ENCODE assay signal across 2 cellular contexts in the genomic region with DNA sequence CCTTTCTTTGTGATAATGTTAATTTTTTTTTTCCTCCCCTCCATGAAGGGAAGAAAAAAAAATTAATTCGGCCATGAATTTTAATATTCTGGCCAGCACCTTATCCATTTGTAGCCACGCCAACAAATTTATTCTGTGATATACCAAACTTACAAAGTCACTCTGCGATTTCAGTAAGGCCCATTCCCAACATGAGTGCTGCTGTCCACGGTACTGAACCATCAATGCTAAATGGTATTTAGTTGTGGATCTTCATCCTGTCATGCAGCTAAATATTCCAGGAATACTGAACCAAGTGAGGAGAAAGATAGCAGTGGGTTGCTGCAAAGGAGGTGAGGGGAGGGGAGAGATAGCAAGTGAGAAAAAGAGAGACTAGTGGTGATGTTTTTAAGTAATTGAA.
A peak's percentile ranks its signal among the peaks of the same experiment; 100 is the strongest.
TF ChIP-seq lines count a peak whose summit lies in the region.

No MANE protein-coding gene starts in this region.

TF ChIP-seq in PFSK-1, 5 proteins besides CTCF, POLR2A, EP300 and RAD21:
- TF ChIP-seq, protein P1, sequence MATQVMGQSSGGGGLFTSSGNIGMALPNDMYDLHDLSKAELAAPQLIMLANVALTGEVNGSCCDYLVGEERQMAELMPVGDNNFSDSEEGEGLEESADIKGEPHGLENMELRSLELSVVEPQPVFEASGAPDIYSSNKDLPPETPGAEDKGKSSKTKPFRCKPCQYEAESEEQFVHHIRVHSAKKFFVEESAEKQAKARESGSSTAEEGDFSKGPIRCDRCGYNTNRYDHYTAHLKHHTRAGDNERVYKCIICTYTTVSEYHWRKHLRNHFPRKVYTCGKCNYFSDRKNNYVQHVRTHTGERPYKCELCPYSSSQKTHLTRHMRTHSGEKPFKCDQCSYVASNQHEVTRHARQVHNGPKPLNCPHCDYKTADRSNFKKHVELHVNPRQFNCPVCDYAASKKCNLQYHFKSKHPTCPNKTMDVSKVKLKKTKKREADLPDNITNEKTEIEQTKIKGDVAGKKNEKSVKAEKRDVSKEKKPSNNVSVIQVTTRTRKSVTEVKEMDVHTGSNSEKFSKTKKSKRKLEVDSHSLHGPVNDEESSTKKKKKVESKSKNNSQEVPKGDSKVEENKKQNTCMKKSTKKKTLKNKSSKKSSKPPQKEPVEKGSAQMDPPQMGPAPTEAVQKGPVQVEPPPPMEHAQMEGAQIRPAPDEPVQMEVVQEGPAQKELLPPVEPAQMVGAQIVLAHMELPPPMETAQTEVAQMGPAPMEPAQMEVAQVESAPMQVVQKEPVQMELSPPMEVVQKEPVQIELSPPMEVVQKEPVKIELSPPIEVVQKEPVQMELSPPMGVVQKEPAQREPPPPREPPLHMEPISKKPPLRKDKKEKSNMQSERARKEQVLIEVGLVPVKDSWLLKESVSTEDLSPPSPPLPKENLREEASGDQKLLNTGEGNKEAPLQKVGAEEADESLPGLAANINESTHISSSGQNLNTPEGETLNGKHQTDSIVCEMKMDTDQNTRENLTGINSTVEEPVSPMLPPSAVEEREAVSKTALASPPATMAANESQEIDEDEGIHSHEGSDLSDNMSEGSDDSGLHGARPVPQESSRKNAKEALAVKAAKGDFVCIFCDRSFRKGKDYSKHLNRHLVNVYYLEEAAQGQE (IDR thresholded peaks at IDR 0.05; ENCODE audit: insufficient read depth in 1 of 2, low read depth in 2 of 2, low read length in 2 of 2): peak; percentile 89 to 97
- TF ChIP-seq SIN3A (IDR thresholded peaks at IDR 0.05; ENCODE audit: borderline replicate concordance, insufficient read depth, low read length): no peak

TF ChIP-seq in H1, 55 proteins besides CTCF, POLR2A, EP300 and RAD21:
- TF ChIP-seq TEAD4 (IDR thresholded peaks at IDR 0.05; ENCODE audit: low read depth, low read length): no peak
- TF ChIP-seq KDM1A (IDR thresholded peaks at IDR 0.05; ENCODE audit: borderline replicate concordance, low read length): no peak
- TF ChIP-seq ASH2L (IDR thresholded peaks at IDR 0.05; ENCODE audit: low read length): no peak
- TF ChIP-seq TAF7 (optimal IDR thresholded peaks at IDR 0.05; ENCODE audit: borderline replicate concordance, low read depth, low read length): no peak
- TF ChIP-seq KDM5A (IDR thresholded peaks at IDR 0.05; ENCODE audit: low read length): no peak
- TF ChIP-seq NANOG (IDR thresholded peaks at IDR 0.05; ENCODE audit: insufficient read depth, low read depth, low read length, poor library complexity, severe bottlenecking): no peak
- TF ChIP-seq RFX5 (IDR thresholded peaks at IDR 0.05; ENCODE audit: borderline replicate concordance, low read depth, low read length): no peak
- TF ChIP-seq CBX5 (IDR thresholded peaks at IDR 0.05; ENCODE audit: low read depth, low read length): no peak
- no peak for TF ChIP-seq SRF (IDR thresholded peaks at IDR 0.05; ENCODE audit: low read depth, low read length)
